8 cellular contexts compared by ENCODE assay signal in genomic region chr17:45050680-45051059, GRCh38. TPM values are rescaled to one million over a fixed set of nuclear protein-coding genes. Genes with fewer than 3 reads are reported as not detected.
A peak's percentile ranks its signal among the peaks of the same experiment; 100 is the strongest.
DNase-seq lines count a peak whose midpoint lies in the region; ATAC-seq, FAIRE-seq and TF ChIP-seq lines count a peak whose summit lies in the region.

No MANE protein-coding gene starts in this region.

- intact Hi-C loops in ascending aorta (cut with DNase I): loop anchor here (1.0 to 2.0 kb wide), 4 partner anchors 11 to 267 kb away; partner anchors contain the start of genes MAP3K14, NMT1 and PLCD3

- peak; percentile 59 for FAIRE-seq in GM19239 (lab: Jason Lieb, UNC)

- DNase-seq in GM19239 (ENCODE audit: insufficient read length, low spot score) (no peak), RPMI8226 (peak; percentile 51), ascending aorta (ENCODE audit: low spot score in 2 of 2) (no peak), kidney epithelial cell (ENCODE audit: low read depth) (no peak), NCI-H187 treated with DMSO at 0.1 percent for 48 hours (lab: John Stamatoyannopoulos, UW) (no peak)
- DNase-seq in stimulated activated CD4-positive, alpha-beta T cell treated with anti-CD3 and anti-CD28 coated beads, Interleukin-4, amount 100 ng/mL, for 24 hours: peak; percentile 39

- H3K27me3 ChIP-seq in ACC112 (ENCODE audit: insufficient read depth, low read length): no peaks in the 10 kb centered on the region
- no peaks in the 10 kb centered on the region for H3K27me3 ChIP-seq in ascending aorta
- no peaks in the 10 kb centered on the region for H3K27me3 ChIP-seq in kidney epithelial cell (ENCODE audit: control insufficient read depth, insufficient read depth, low read length)

- peak overlapping the region; percentile 90 for H3K4me3 ChIP-seq in ACC112 (ENCODE audit: low read depth, low read length)
- H3K4me3 ChIP-seq in ascending aorta: peak overlapping the region; percentile 61 to 67
- peak overlapping the region; percentile 69 for H3K4me3 ChIP-seq in kidney epithelial cell (ENCODE audit: low read depth, low read length)

- H3K79me2 ChIP-seq in ACC112 (ENCODE audit: control insufficient read depth, insufficient read depth, low read length, unreplicated experiment): peaks cover 44% of the 10 kb centered on the region

- H3K9me3 ChIP-seq in ascending aorta: no peaks in the 10 kb centered on the region

- peak overlapping the region; percentile 90 for H3K27ac ChIP-seq in ACC112 (ENCODE audit: low read depth, low read length)
- H3K27ac ChIP-seq in ascending aorta: peak overlapping the region; percentile 92 to 94

- H2AFZ ChIP-seq in ACC112 (ENCODE audit: low read length, unreplicated experiment): peak overlapping the region; percentile 23

- no peak for TF ChIP-seq CTCF in ascending aorta (IDR thresholded peaks at IDR 0.05)
- no peak for TF ChIP-seq CTCF in kidney epithelial cell (IDR thresholded peaks at IDR 0.05; ENCODE audit: insufficient read depth, low read length, poor library complexity, severe bottlenecking)

- H3K4me1 ChIP-seq in ACC112 (ENCODE audit: control insufficient read depth, insufficient read depth, low read length, unreplicated experiment): peaks cover 22% of the 10 kb centered on the region
- H3K4me1 ChIP-seq in ascending aorta: peaks cover 8 to 17% of the 10 kb centered on the region in 2 donors

- no peaks in the 10 kb centered on the region for H3K36me3 ChIP-seq in ACC112 (ENCODE audit: insufficient read depth, low read length)
- H3K36me3 ChIP-seq in ascending aorta: no peaks in the 10 kb centered on the region
- no peaks in the 10 kb centered on the region for H3K36me3 ChIP-seq in kidney epithelial cell (ENCODE audit: control insufficient read depth, insufficient read depth, low read length)

- no peak for ATAC-seq in GM19328 (IDR thresholded peaks at IDR 0.05; ENCODE audit: unreplicated experiment)

RNA-seq across cellular contexts. Expression of gene DCAKD, which starts 0.8 kb away (rescaled TPM):
- total RNA-seq in ascending aorta (5.0 TPM), kidney epithelial cell (61.5 and 65.9 TPM in 2 replicates)

RNA-seq across cellular contexts. Expression of gene NMT1, which starts 10.4 kb away (rescaled TPM):
- total RNA-seq in ascending aorta (89.7 TPM), kidney epithelial cell (68.0 and 82.0 TPM in 2 replicates)

Comparison
In these comparisons a context has a peak if more than half of its experiments do, and no peak if none do; other contexts are left out.
1. DNase-seq: peak in RPMI8226 (single experiment) and stimulated activated CD4-positive, alpha-beta T cell treated with anti-CD3 and anti-CD28 coated beads, Interleukin-4, amount 100 ng/mL, for 24 hours (single experiment); none in GM19239 (single experiment), ascending aorta (0 of 2), kidney epithelial cell (single experiment) and NCI-H187 treated with DMSO at 0.1 percent for 48 hours (single experiment).
2. RNA of gene DCAKD, which starts 0.8 kb away (total RNA-seq): 61.5 to 65.9 TPM in kidney epithelial cell; 5.0 TPM in ascending aorta (single experiment); every median in the first group is over 10 times any median in the second.
3. Peak in every context shown above with its lines, with median percentiles within 50 percentile points of each other: H3K4me3 ChIP-seq.